Comparison of ENCODE assay signal across 21 cellular contexts in genomic region chrX:136587532-136587931, GRCh38. TPM values are rescaled to one million over a fixed set of nuclear protein-coding genes. Genes with fewer than 3 reads are reported as not detected.
DNase-seq lines count a peak whose midpoint lies in the region; ATAC-seq, FAIRE-seq and TF ChIP-seq lines count a peak whose summit lies in the region.
"Had no signal": no experiment of that assay in that cellular context is flagged by ENCODE, and none has a peak within 500 bp of the region (broad histone marks: within the 10 kb centered on the region; RNA-seq: fewer than 3 reads in every experiment).

No MANE protein-coding gene starts in this region.

- no peaks in the 10 kb centered on the region for H4K20me1 ChIP-seq in astrocyte (ENCODE audit: insufficient read depth, low read length)

- no peak overlapping the region for H2AFZ ChIP-seq in astrocyte (ENCODE audit: low read depth, low read length)

- no peak for TF ChIP-seq CTCF in astrocyte (IDR thresholded peaks at IDR 0.05; ENCODE audit: insufficient read depth, low read depth, low read length)

- POLR2A ChIA-PET in T-cell (lab: Charles Lee) (no interaction called here), HEK293T (lab: Yijun Ruan, JAX) (no interaction called here)

- H3K4me3 ChIP-seq in astrocyte (ENCODE audit: insufficient read depth, low read depth, low read length): no peak overlapping the region
- H3K4me3 ChIP-seq: HAP-1, heart left ventricle, sigmoid colon, SJSA1 had no signal

- H3K27ac Mint-ChIP-seq in activated naive CD4-positive, alpha-beta T cell treated with anti-CD3 and anti-CD28 coated beads, Interleukin-2, amount 50 U/mL, for 24 hours: peak overlapping the region; percentile 90
- H3K27ac Mint-ChIP-seq in T-cell (peak overlapping the region; percentile 86 to 97), astrocyte (ENCODE audit: unreplicated experiment) (no peak overlapping the region)

- ATAC-seq in T-cell (replicated peaks in 1 of 4): no peak
- ATAC-seq: heart left ventricle, Panc1 had no signal

- CTCF ChIA-PET in T-cell (lab: Charles Lee) (interaction anchor here in 1 of 2 donors (1.6 kb wide), 1 partner anchor 10 kb away, joined by 13 read pairs; no protein-coding TSS in a partner anchor), HEK293T (lab: Yijun Ruan, JAX) (no interaction called here)

- no peaks in the 10 kb centered on the region for H3K9me3 ChIP-seq in astrocyte (ENCODE audit: insufficient read depth, low read depth, low read length)
- H3K9me3 ChIP-seq: HAP-1, heart left ventricle, sigmoid colon, SJSA1 had no signal

- H3K4me2 ChIP-seq in astrocyte (ENCODE audit: low read length): no peak overlapping the region

- no peaks in the 10 kb centered on the region for H3K9me3 Mint-ChIP-seq in activated naive CD4-positive, alpha-beta T cell treated with anti-CD3 and anti-CD28 coated beads, Interleukin-2, amount 50 U/mL, for 24 hours
- H3K9me3 Mint-ChIP-seq in T-cell (no peaks in the 10 kb centered on the region), astrocyte (ENCODE audit: unreplicated experiment) (no peaks in the 10 kb centered on the region)

- no peak overlapping the region for H3K9ac ChIP-seq in astrocyte (ENCODE audit: low read length)

- no peaks in the 10 kb centered on the region for H3K27me3 ChIP-seq in astrocyte (ENCODE audit: insufficient read depth, low read length)
- H3K27me3 ChIP-seq: heart left ventricle, sigmoid colon, SJSA1 had no signal

- H3K27me3 Mint-ChIP-seq in activated naive CD4-positive, alpha-beta T cell treated with anti-CD3 and anti-CD28 coated beads, Interleukin-2, amount 50 U/mL, for 24 hours: no peaks in the 10 kb centered on the region
- H3K27me3 Mint-ChIP-seq in T-cell (peaks cover 0 to 10% of the 10 kb centered on the region in 2 donors), astrocyte (ENCODE audit: low read depth, unreplicated experiment) (no peaks in the 10 kb centered on the region)

- no peaks in the 10 kb centered on the region for H3K79me2 ChIP-seq in astrocyte (ENCODE audit: insufficient read depth, low read length)

- no peak overlapping the region for H3K27ac ChIP-seq in astrocyte (ENCODE audit: low read depth, low read length)
- H3K27ac ChIP-seq: sigmoid colon, SJSA1 had no signal

- DNase-seq in activated naive CD4-positive, alpha-beta T cell (lab: John Stamatoyannopoulos, UW): no peak
- no peak for DNase-seq in T-cell
- no peak for DNase-seq in astrocyte (ENCODE audit: low read depth)
- DNase-seq in GM03348 (ENCODE audit: low spot score): no peak
- DNase-seq in HEK293T (ENCODE audit: extremely low spot score): no peak
- no peak for DNase-seq in NOMO-1 treated with dmso at 0.1 percent for 144 hours (lab: John Stamatoyannopoulos, UW; ENCODE audit: unreplicated experiment)
- DNase-seq: activated CD4-positive, CD25-positive, alpha-beta regulatory T cell; activated CD8-positive, alpha-beta memory T cell treated with anti-CD3 and anti-CD28 coated beads, Interleukin-2, amount 50 U/mL, for 48 hours; heart left ventricle; Kasumi-1; NCI-H1092; NCI-H1930; sigmoid colon; T-helper 9 cell had no signal

- FAIRE-seq in astrocyte (lab: Jason Lieb, UNC): no peak
- FAIRE-seq: endothelial cell of umbilical vein, HTR-8/SVneo had no signal

- no peaks in the 10 kb centered on the region for H3K4me1 ChIP-seq in astrocyte (ENCODE audit: insufficient read depth, low read length)
- H3K4me1 ChIP-seq: HAP-1, heart left ventricle, sigmoid colon, SJSA1 had no signal

- H3K4me3 Mint-ChIP-seq in activated naive CD4-positive, alpha-beta T cell treated with anti-CD3 and anti-CD28 coated beads, Interleukin-2, amount 50 U/mL, for 24 hours: peak overlapping the region; percentile 60
- H3K4me3 Mint-ChIP-seq in T-cell (peak overlapping the region in 2 of 3 donors; percentile 34 to 64), astrocyte (ENCODE audit: unreplicated experiment) (peak overlapping the region; percentile 45)

- H3K36me3 ChIP-seq in astrocyte (ENCODE audit: insufficient read depth, low read length): no peaks in the 10 kb centered on the region
- H3K36me3 ChIP-seq: HAP-1, heart left ventricle, sigmoid colon, SJSA1 had no signal

- H3K4me1 Mint-ChIP-seq in activated naive CD4-positive, alpha-beta T cell treated with anti-CD3 and anti-CD28 coated beads, Interleukin-2, amount 50 U/mL, for 24 hours: peaks cover 56% of the 10 kb centered on the region
- H3K4me1 Mint-ChIP-seq in T-cell (peaks cover 42 to 60% (median 50%) of the 10 kb centered on the region in 3 donors), astrocyte (ENCODE audit: low read depth, unreplicated experiment) (peaks cover 8% of the 10 kb centered on the region)

- H3K36me3 Mint-ChIP-seq in activated naive CD4-positive, alpha-beta T cell treated with anti-CD3 and anti-CD28 coated beads, Interleukin-2, amount 50 U/mL, for 24 hours: no peaks in the 10 kb centered on the region
- H3K36me3 Mint-ChIP-seq in T-cell (no peaks in the 10 kb centered on the region), astrocyte (ENCODE audit: low read depth, unreplicated experiment) (no peaks in the 10 kb centered on the region)

TF ChIP-seq in HEK293T, 16 proteins besides CTCF, POLR2A, EP300 and RAD21:
- TF ChIP-seq CTBP1 (IDR thresholded peaks at IDR 0.05; ENCODE audit: borderline replicate concordance): no peak

RNA-seq across cellular contexts. Expression of gene VGLL1, which starts 55.5 kb away (rescaled TPM):
- total RNA-seq in T-cell (not detected), astrocyte (1.3 TPM in 1 of 2 replicates, not detected in the other)
- total RNA-seq: endothelial cell of umbilical vein, posterior vena cava, sigmoid colon, SJSA1 had no signal
